In genomic region chr6:52333840-52334200, GRCh38 we compare ENCODE assay signal across 15 cellular contexts. TPM values are rescaled to one million over a fixed set of nuclear protein-coding genes. Genes with fewer than 3 reads are reported as not detected.
DNase-seq lines count a peak whose midpoint lies in the region; ATAC-seq and TF ChIP-seq lines count a peak whose summit lies in the region.
"Had no signal": no experiment of that assay in that cellular context is flagged by ENCODE, and none has a peak within 500 bp of the region (broad histone marks: within the 10 kb centered on the region; RNA-seq: fewer than 3 reads in every experiment).

No MANE protein-coding gene starts in this region.

- H3K36me3 ChIP-seq in OCI-LY3 (replicated peaks; ENCODE audit: low read depth, low read length) = no peaks in the 10 kb centered on the region
- no peaks in the 10 kb centered on the region for H3K36me3 ChIP-seq in effector memory CD4-positive, alpha-beta T cell (ENCODE audit: control insufficient read depth, insufficient read depth, low read length)
- H3K36me3 ChIP-seq: cardiac muscle cell had no signal

- H3K27me3 ChIP-seq in OCI-LY3 (ENCODE audit: low read depth, low read length) = no peaks in the 10 kb centered on the region
- no peaks in the 10 kb centered on the region for H3K27me3 ChIP-seq in effector memory CD4-positive, alpha-beta T cell (replicated peaks; ENCODE audit: control insufficient read depth, insufficient read depth, low read length, poor library complexity, severe bottlenecking)
- H3K27me3 ChIP-seq: cardiac muscle cell had no signal

- H3K4me1 ChIP-seq in OCI-LY3 (ENCODE audit: low read length) = peaks cover 48% of the 10 kb centered on the region
- peaks cover 29% of the 10 kb centered on the region for H3K4me1 ChIP-seq in effector memory CD4-positive, alpha-beta T cell (ENCODE audit: control insufficient read depth, insufficient read depth, low read length, poor library complexity, severe bottlenecking)

- TF ChIP-seq CTCF in OCI-LY3 (IDR thresholded peaks at IDR 0.05; ENCODE audit: low read depth, low read length) = no peak

- no peak overlapping the region for H3K9ac ChIP-seq in OCI-LY3 (ENCODE audit: low read length)

- H3K36me3 Mint-ChIP-seq in activated CD8-positive, alpha-beta memory T cell treated with anti-CD3 and anti-CD28 coated beads, Interleukin-2, amount 10 ng/mL, durations not matched to agents 7 days and 5 days = no peaks in the 10 kb centered on the region
- H3K36me3 Mint-ChIP-seq in stimulated activated naive B cell treated with anti-CD40 and anti-IgM and Interleukin-4, amounts not matched to agents 10 μg/mL and 1 μg/mL and 100 μg/mL, for 72 hours = no peaks in the 10 kb centered on the region

- no peaks in the 10 kb centered on the region for H4K20me1 ChIP-seq in OCI-LY3 (ENCODE audit: insufficient read depth, low read length)

- H3K4me3 ChIP-seq in OCI-LY3 (ENCODE audit: low read length) = no peak overlapping the region
- H3K4me3 ChIP-seq in effector memory CD4-positive, alpha-beta T cell (ENCODE audit: insufficient read depth, low read depth, low read length, poor library complexity, severe bottlenecking) = no peak overlapping the region
- H3K4me3 ChIP-seq: cardiac muscle cell had no signal

- CTCF ChIA-PET in activated CD8-positive, alpha-beta memory T cell treated with anti-CD3 and anti-CD28 coated beads, Interleukin-2, amount 10 ng/mL, durations not matched to agents 7 days and 5 days (lab: Charles Lee) = interaction anchor here (0.7 to 1.3 kb wide), 3 partner anchors 30 to 71 kb away, joined by 3 read pairs; no protein-coding TSS in a partner anchor

- no peaks in the 10 kb centered on the region for H3K27me3 Mint-ChIP-seq in activated CD8-positive, alpha-beta memory T cell treated with anti-CD3 and anti-CD28 coated beads, Interleukin-2, amount 10 ng/mL, durations not matched to agents 7 days and 5 days
- H3K27me3 Mint-ChIP-seq in stimulated activated naive B cell treated with anti-CD40 and anti-IgM and Interleukin-4, amounts not matched to agents 10 μg/mL and 1 μg/mL and 100 μg/mL, for 72 hours = no peaks in the 10 kb centered on the region

- no peaks in the 10 kb centered on the region for H3K79me2 ChIP-seq in OCI-LY3 (ENCODE audit: low read length)

- no peaks in the 10 kb centered on the region for H3K9me3 ChIP-seq in OCI-LY3 (ENCODE audit: insufficient read depth, low read length)
- no peaks in the 10 kb centered on the region for H3K9me3 ChIP-seq in effector memory CD4-positive, alpha-beta T cell (ENCODE audit: control insufficient read depth, low read length)

- H3K4me1 Mint-ChIP-seq in activated CD8-positive, alpha-beta memory T cell treated with anti-CD3 and anti-CD28 coated beads, Interleukin-2, amount 10 ng/mL, durations not matched to agents 7 days and 5 days = peaks cover 32% of the 10 kb centered on the region
- H3K4me1 Mint-ChIP-seq in stimulated activated naive B cell treated with anti-CD40 and anti-IgM and Interleukin-4, amounts not matched to agents 10 μg/mL and 1 μg/mL and 100 μg/mL, for 72 hours = peaks cover 15 to 20% of the 10 kb centered on the region in 2 donors

- H3K27ac Mint-ChIP-seq in activated CD8-positive, alpha-beta memory T cell treated with anti-CD3 and anti-CD28 coated beads, Interleukin-2, amount 10 ng/mL, durations not matched to agents 7 days and 5 days = peak overlapping the region; percentile 76
- no peak overlapping the region for H3K27ac Mint-ChIP-seq in stimulated activated naive B cell treated with anti-CD40 and anti-IgM and Interleukin-4, amounts not matched to agents 10 μg/mL and 1 μg/mL and 100 μg/mL, for 72 hours

- peak overlapping the region; percentile 0; the same call in 1 of the 2 replicates for H2AFZ ChIP-seq in OCI-LY3 (ENCODE audit: low read depth, low read length)

- ATAC-seq in activated CD8-positive, alpha-beta memory T cell treated with anti-CD3 and anti-CD28 coated beads, Interleukin-2, amount 10 ng/mL, durations not matched to agents 7 days and 5 days = peak; percentile 74
- peak; percentile 36 to 57 for ATAC-seq in stimulated activated naive B cell treated with anti-CD40 and anti-IgM and Interleukin-4, amounts not matched to agents 10 μg/mL and 1 μg/mL and 100 μg/mL, for 72 hours (replicated peaks)
- ATAC-seq in HG03095 (IDR thresholded peaks at IDR 0.05; ENCODE audit: unreplicated experiment) = no peak

- H3K9me3 Mint-ChIP-seq in activated CD8-positive, alpha-beta memory T cell treated with anti-CD3 and anti-CD28 coated beads, Interleukin-2, amount 10 ng/mL, durations not matched to agents 7 days and 5 days (ENCODE audit: low read depth) = no peaks in the 10 kb centered on the region
- H3K9me3 Mint-ChIP-seq in stimulated activated naive B cell treated with anti-CD40 and anti-IgM and Interleukin-4, amounts not matched to agents 10 μg/mL and 1 μg/mL and 100 μg/mL, for 72 hours = no peaks in the 10 kb centered on the region

- DNase-seq in activated CD8-positive, alpha-beta memory T cell treated with anti-CD3 and anti-CD28 coated beads, Interleukin-2, amount 10 ng/mL, durations not matched to agents 7 days and 5 days = no peak
- no peak for DNase-seq in activated CD8-positive, alpha-beta memory T cell treated with anti-CD3 and anti-CD28 coated beads for 24 hours
- DNase-seq in effector memory CD4-positive, alpha-beta T cell = no peak
- no peak for DNase-seq in stimulated activated naive B cell treated with anti-CD40 and anti-IgM and Interleukin-4, amounts not matched to agents 10 μg/mL and 1 μg/mL and 100 μg/mL, for 72 hours
- DNase-seq in hepatic stellate cell (ENCODE audit: low spot score) = no peak
- no peak for DNase-seq in kidney tubule cell (ENCODE audit: low spot score)
- DNase-seq: activated CD8-positive, alpha-beta memory T cell treated with anti-CD3 and anti-CD28 coated beads, Interleukin-2, amount 50 U/mL, for 4 hours; H7; islet precursor cell; MM.1S; NCI-H526 treated with DMSO at 0.1 percent for 48 hours; stimulated activated naive CD4-positive, alpha-beta T cell treated with Interleukin-2 at 50 U/mL for 16 hours had no signal

- no peak overlapping the region for H3K4me2 ChIP-seq in OCI-LY3 (ENCODE audit: low read length)

- no peak overlapping the region for H3K27ac ChIP-seq in OCI-LY3 (ENCODE audit: low read length)
- peak overlapping the region; percentile 51 for H3K27ac ChIP-seq in effector memory CD4-positive, alpha-beta T cell (ENCODE audit: insufficient read depth, low read length, poor library complexity, severe bottlenecking)
- H3K27ac ChIP-seq: cardiac muscle cell had no signal

- H3K4me3 Mint-ChIP-seq in activated CD8-positive, alpha-beta memory T cell treated with anti-CD3 and anti-CD28 coated beads, Interleukin-2, amount 10 ng/mL, durations not matched to agents 7 days and 5 days = no peak overlapping the region
- no peak overlapping the region for H3K4me3 Mint-ChIP-seq in stimulated activated naive B cell treated with anti-CD40 and anti-IgM and Interleukin-4, amounts not matched to agents 10 μg/mL and 1 μg/mL and 100 μg/mL, for 72 hours

RNA-seq across cellular contexts. Expression of gene PAQR8, which starts 28.1 kb away (rescaled TPM):
- 10 to 100 TPM; 12.1 to 12.5 TPM for total RNA-seq in activated CD8-positive, alpha-beta memory T cell treated with anti-CD3 and anti-CD28 coated beads, Interleukin-2, amount 10 ng/mL, durations not matched to agents 7 days and 5 days

RNA-seq across cellular contexts. Expression of gene MCM3, which starts 49.3 kb away (rescaled TPM):
- total RNA-seq in activated CD8-positive, alpha-beta memory T cell treated with anti-CD3 and anti-CD28 coated beads, Interleukin-2, amount 10 ng/mL, durations not matched to agents 7 days and 5 days = 100 to 1,000 TPM; 248 to 262 TPM
